In the genomic region with DNA sequence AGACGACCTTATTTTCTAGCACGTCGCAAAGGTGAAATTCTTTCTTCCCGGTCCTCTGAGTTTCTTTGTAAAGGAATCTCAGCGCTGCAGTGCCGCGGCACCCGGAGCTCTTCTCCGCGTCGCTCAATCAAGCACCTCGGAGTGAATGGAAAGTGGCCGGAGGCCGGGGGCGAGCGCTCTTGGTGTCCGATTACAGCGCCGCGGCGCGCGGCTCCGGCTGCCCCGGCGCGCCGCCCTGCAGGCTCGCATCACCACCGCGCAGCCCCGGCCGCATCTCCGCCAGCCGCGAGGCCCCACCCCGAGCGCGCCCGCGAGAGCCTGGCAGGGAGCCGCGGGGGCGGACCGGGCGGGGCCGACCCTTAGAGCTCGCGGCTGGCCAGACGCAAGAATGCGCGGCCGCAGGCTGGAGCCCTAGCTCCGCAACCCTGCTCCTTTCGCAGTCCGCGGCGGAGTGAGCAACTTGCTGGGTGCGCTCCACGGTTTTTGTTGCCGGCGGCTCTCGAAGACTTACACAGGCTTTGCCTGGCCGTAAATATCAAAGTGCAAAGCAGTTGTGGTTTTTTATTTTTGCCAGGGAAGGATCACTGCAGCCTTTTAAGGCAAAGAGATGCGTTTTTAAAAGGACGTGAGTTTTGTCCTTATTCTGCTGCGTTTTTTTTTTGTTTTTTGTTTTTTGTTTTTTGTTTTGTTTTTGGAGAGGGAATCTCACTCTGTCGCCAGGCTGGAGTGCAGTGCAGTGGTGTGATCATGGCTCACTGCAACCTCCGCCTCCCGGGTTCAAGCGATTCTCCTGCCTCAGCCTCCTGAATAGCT, we compare ENCODE assay signal across 8 cellular contexts. TPM values are rescaled to one million over a fixed set of nuclear protein-coding genes. Genes with fewer than 3 reads are reported as not detected.
A peak's percentile ranks its signal among the peaks of the same experiment; 100 is the strongest.
DNase-seq lines count a peak whose midpoint lies in the region; ATAC-seq, FAIRE-seq and TF ChIP-seq lines count a peak whose summit lies in the region.

SEMA3C (minus strand) TSS at position 143 of the 813 bp plus-strand sequence. CDS start 2,270 bp downstream, outside the sequence.

- H3K36me3 ChIP-seq in adrenal gland (replicated peaks in 1 of 2) (no peaks in the 10 kb centered on the region), cardiac muscle cell (no peaks in the 10 kb centered on the region)

- ATAC-seq in HG03108 (IDR thresholded peaks at IDR 0.05; ENCODE audit: unreplicated experiment): peak; percentile 74
- ATAC-seq in HG03520 (IDR thresholded peaks at IDR 0.05; ENCODE audit: unreplicated experiment): no peak

- H3K4me1 ChIP-seq in adrenal gland (replicated peaks in 1 of 2): peaks cover 0 to 3% of the 10 kb centered on the region in 2 donors
- peaks cover 8% of the 10 kb centered on the region for H3K4me1 ChIP-seq in cardiac muscle cell (ENCODE audit: low read depth)

- TF ChIP-seq POLR2A in GM12891 (IDR thresholded peaks at IDR 0.05; ENCODE audit: low read depth, low read length) (no peak), adrenal gland (IDR thresholded peaks at IDR 0.05) (peak; percentile 38 to 72)

- intact Hi-C loops in adrenal gland (cut with DNase I): no loop called here

- H3K9me3 ChIP-seq in adrenal gland (replicated peaks in 1 of 3) (no peaks in the 10 kb centered on the region), cardiac muscle cell (ENCODE audit: low read depth) (no peaks in the 10 kb centered on the region)

- H3K27me3 ChIP-seq in adrenal gland (no peaks in the 10 kb centered on the region), cardiac muscle cell (no peaks in the 10 kb centered on the region)

- H3K4me3 ChIP-seq in adrenal gland (peak within 1 kb of the TSS in 3 of 4 donors; percentile 20 to 68 (median 24)), cardiac muscle cell (peak within 1 kb of the TSS; percentile 90)

- 3 to 13% (median 6%) methylated on average over 19 to 71 of the region's 71 CpGs for WGBS in adrenal gland, 4 donors

- peak within 1 kb of the TSS in 2 of 5 donors; percentile 45 to 60 for H3K27ac ChIP-seq in adrenal gland
- peak within 1 kb of the TSS; percentile 90 for H3K27ac ChIP-seq in cardiac muscle cell

- DNase-seq in A172 (ENCODE audit: low spot score) (peak; percentile 86), GM12891 (ENCODE audit: insufficient read length, low spot score) (peak; percentile 29), NCI-H510A (lab: John Stamatoyannopoulos, UW) (peak; percentile 52), adrenal gland (peak; percentile 81 to 89 (median 85)), cardiac muscle cell (ENCODE audit: low read depth in 1 of 2, low spot score in 1 of 2) (peak; percentile 98), nucleus accumbens (lab: John Stamatoyannopoulos, UW) (peak in 55 of 56 donors; percentile 13 to 92 (median 76))

- FAIRE-seq in GM12891 (lab: Jason Lieb, UNC): no peak

- TF ChIP-seq CTCF in adrenal gland (IDR thresholded peaks at IDR 0.05): no peak
- peak; percentile 17 for TF ChIP-seq CTCF in cardiac muscle cell (IDR thresholded peaks at IDR 0.05; ENCODE audit: low read depth, low read length)

TF ChIP-seq in GM12891, 5 proteins besides CTCF, POLR2A, EP300 and RAD21:
- no peak for TF ChIP-seq TAF1 (IDR thresholded peaks at IDR 0.05; ENCODE audit: low read depth, low read length)

RNA-seq across cellular contexts. Expression of gene SEMA3C, which starts in this region (rescaled TPM):
- 268 and 305 TPM in 2 replicates for total RNA-seq in A172 (2014; rRNA removed; shearing (Covaris generic))
- polyA plus RNA-seq in GM12891 (2012; ENCODE audit: low read depth, missing spikeins): not detected
- 10 to 100 TPM in 4 of 8 donors, 1 to 10 TPM in 4; 4.5 to 20.5 (median 8.4) TPM for total RNA-seq in adrenal gland
- polyA plus RNA-seq in adrenal gland: 1 to 10 TPM; 2.4 to 2.9 (median 2.6) TPM
- 36.2 and 53.5 TPM in 2 replicates for total RNA-seq in cardiac muscle cell
- 15.5 and 29.6 TPM in 2 replicates for polyA plus RNA-seq in cardiac muscle cell

Comparison
In these comparisons a context has a peak if more than half of its experiments do, and no peak if none do; other contexts are left out.
1. DNase-seq: peak in every context shown above with its lines; median percentile 98 in cardiac muscle cell; 86 in A172; 85 in adrenal gland; 76 in nucleus accumbens; 52 in NCI-H510A; 29 in GM12891.